ENCODE assay signal across 9 cellular contexts in the genomic region with DNA sequence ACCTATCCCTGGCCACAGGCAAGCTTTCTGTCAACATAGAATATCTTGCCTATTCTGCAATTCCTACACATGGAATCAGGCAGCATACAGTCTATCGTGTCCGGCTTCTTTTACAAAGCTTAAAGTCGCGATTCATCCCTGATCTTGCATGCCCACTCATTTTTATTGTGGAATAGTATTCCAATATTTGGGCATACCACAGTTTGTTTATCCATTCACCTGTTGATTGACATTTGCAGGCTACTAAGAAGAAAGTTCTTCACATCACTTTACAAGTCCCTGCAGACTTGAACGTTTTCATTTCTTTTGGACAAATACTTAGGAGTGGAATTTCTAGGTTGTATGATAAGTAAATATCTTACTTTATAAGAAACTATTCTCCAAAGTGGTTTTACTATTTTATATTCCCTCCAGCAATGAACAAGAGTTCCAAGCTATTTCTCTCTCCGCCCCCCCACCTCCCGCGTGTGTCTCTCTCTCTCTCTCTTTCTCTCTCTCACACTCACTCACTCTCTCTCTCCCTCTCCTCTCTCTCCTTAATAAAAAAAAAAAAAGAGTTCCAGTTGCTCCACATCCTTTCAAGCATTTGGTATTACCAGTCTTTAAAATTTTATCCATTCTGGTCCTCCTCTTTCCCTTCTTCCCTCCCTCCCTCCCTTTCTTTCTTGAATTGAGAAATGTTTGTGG. TPM values are rescaled to one million over a fixed set of nuclear protein-coding genes. Genes with fewer than 3 reads are reported as not detected.
DNase-seq lines count a peak whose midpoint lies in the region; ATAC-seq, FAIRE-seq and TF ChIP-seq lines count a peak whose summit lies in the region.
"Had no signal": no experiment of that assay in that cellular context is flagged by ENCODE, and none has a peak within 500 bp of the region (broad histone marks: within the 10 kb centered on the region; RNA-seq: fewer than 3 reads in every experiment).

No MANE protein-coding gene starts in this region.

- H3K36me3 Mint-ChIP-seq in stimulated activated naive CD8-positive, alpha-beta T cell treated with anti-CD3 and anti-CD28 coated beads, Interleukin-15, Interleukin-2, amounts not matched to agents 100 ng/mL and 50 ng/mL, for 24 hours (ENCODE audit: low read depth): no peaks in the 10 kb centered on the region
- H3K36me3 Mint-ChIP-seq in chondrocyte (ENCODE audit: low read depth): no peaks in the 10 kb centered on the region

- H3K4me1 ChIP-seq in neuron (ENCODE audit: insufficient read depth, low read length) (peaks cover 25% of the 10 kb centered on the region), small intestine (ENCODE audit: control insufficient read depth in 2 of 2, insufficient read depth in 1 of 2, low read depth in 1 of 2, low read length in 1 of 2) (no peaks in the 10 kb centered on the region), testis (no peaks in the 10 kb centered on the region)

- FAIRE-seq in small intestine (lab: Jason Lieb, UNC): no peak

- intact Hi-C loops in testis (cut with DNase I; ENCODE audit: low total_unique reads): loop anchor here (5.0 kb wide), 1 partner anchor 591 kb away; no protein-coding TSS in a partner anchor

- H3K9me3 ChIP-seq in neuron (ENCODE audit: low read length): no peaks in the 10 kb centered on the region
- H3K9me3 ChIP-seq in small intestine (ENCODE audit: control insufficient read depth, low read depth): no peaks in the 10 kb centered on the region
- H3K9me3 ChIP-seq in testis: no peaks in the 10 kb centered on the region

- H3K9me3 Mint-ChIP-seq in stimulated activated naive CD8-positive, alpha-beta T cell treated with anti-CD3 and anti-CD28 coated beads, Interleukin-15, Interleukin-2, amounts not matched to agents 100 ng/mL and 50 ng/mL, for 24 hours: no peaks in the 10 kb centered on the region
- H3K9me3 Mint-ChIP-seq in chondrocyte (ENCODE audit: low read depth): no peaks in the 10 kb centered on the region
- H3K9me3 Mint-ChIP-seq: activated T-cell treated with anti-CD3 and anti-CD28 coated beads, Interleukin-2, amount 50 U/mL, for 4 hours had no signal

- H2AFZ ChIP-seq in neuron (ENCODE audit: low read depth, low read length): peak overlapping the region; percentile 90

- no peak for ATAC-seq in stimulated activated naive CD8-positive, alpha-beta T cell treated with anti-CD3 and anti-CD28 coated beads, Interleukin-15, Interleukin-2, amounts not matched to agents 100 U/mL and 50 U/mL, for 24 hours
- ATAC-seq in GM18517 (IDR thresholded peaks at IDR 0.05; ENCODE audit: unreplicated experiment) (no peak), HG03095 (IDR thresholded peaks at IDR 0.05; ENCODE audit: unreplicated experiment) (no peak)

- H3K27ac Mint-ChIP-seq in stimulated activated naive CD8-positive, alpha-beta T cell treated with anti-CD3 and anti-CD28 coated beads, Interleukin-15, Interleukin-2, amounts not matched to agents 100 ng/mL and 50 ng/mL, for 24 hours: no peak overlapping the region
- H3K27ac Mint-ChIP-seq in chondrocyte (ENCODE audit: unreplicated experiment): peak overlapping the region; percentile 63

- H3K4me1 Mint-ChIP-seq in stimulated activated naive CD8-positive, alpha-beta T cell treated with anti-CD3 and anti-CD28 coated beads, Interleukin-15, Interleukin-2, amounts not matched to agents 100 ng/mL and 50 ng/mL, for 24 hours (ENCODE audit: low read depth): peaks cover 54% of the 10 kb centered on the region
- H3K4me1 Mint-ChIP-seq in chondrocyte (ENCODE audit: low read depth): peaks cover 26% of the 10 kb centered on the region

- H3K4me3 ChIP-seq in neuron (ENCODE audit: low read length) (peak overlapping the region; percentile 53), small intestine (ENCODE audit: low read depth in 1 of 2, low read length in 2 of 2) (no peak overlapping the region), testis (peak overlapping the region in 1 of 2 donors; percentile 72)

- H3K27me3 Mint-ChIP-seq in stimulated activated naive CD8-positive, alpha-beta T cell treated with anti-CD3 and anti-CD28 coated beads, Interleukin-15, Interleukin-2, amounts not matched to agents 100 ng/mL and 50 ng/mL, for 24 hours: peaks cover 38% of the 10 kb centered on the region
- peaks cover 14% of the 10 kb centered on the region for H3K27me3 Mint-ChIP-seq in chondrocyte (ENCODE audit: low read depth)

- no peak for DNase-seq in stimulated activated naive CD8-positive, alpha-beta T cell treated with anti-CD3 and anti-CD28 coated beads, Interleukin-15, Interleukin-2, amounts not matched to agents 100 U/mL and 50 U/mL, for 24 hours
- no peak for DNase-seq in chondrocyte (ENCODE audit: low spot score)
- DNase-seq in small intestine: no peak
- DNase-seq in testis: no peak

- H3K36me3 ChIP-seq in neuron (ENCODE audit: insufficient read depth, low read length) (no peaks in the 10 kb centered on the region), small intestine (ENCODE audit: control insufficient read depth in 2 of 2, insufficient read depth in 2 of 2, low read length in 2 of 2) (no peaks in the 10 kb centered on the region), testis (ENCODE audit: low read depth, missing control alignments) (no peaks in the 10 kb centered on the region)

- no peak for TF ChIP-seq POLR2A in testis (IDR thresholded peaks at IDR 0.05)

- H3K4me3 Mint-ChIP-seq in stimulated activated naive CD8-positive, alpha-beta T cell treated with anti-CD3 and anti-CD28 coated beads, Interleukin-15, Interleukin-2, amounts not matched to agents 100 ng/mL and 50 ng/mL, for 24 hours: peak overlapping the region; percentile 67
- H3K4me3 Mint-ChIP-seq in chondrocyte (ENCODE audit: unreplicated experiment): peak overlapping the region; percentile 80

- no peak overlapping the region for H3K27ac ChIP-seq in small intestine (ENCODE audit: low read depth in 1 of 2, low read length in 1 of 2)
- no peak overlapping the region for H3K27ac ChIP-seq in testis

- TF ChIP-seq CTCF in chondrocyte (IDR thresholded peaks at IDR 0.05) (no peak), testis (IDR thresholded peaks at IDR 0.05) (no peak)

- H3K27me3 ChIP-seq in neuron (ENCODE audit: insufficient read depth, low read length) (no peaks in the 10 kb centered on the region), small intestine (ENCODE audit: control insufficient read depth in 2 of 2, insufficient read depth in 2 of 2, low read length in 2 of 2) (peaks cover 0 to 4% of the 10 kb centered on the region in 2 donors), testis (no peaks in the 10 kb centered on the region)

- WGBS in small intestine, 3 donors: 77 to 85% (median 83%) methylated on average over 8 of the region's 8 CpGs
- 48 to 66% methylated on average over 8 of the region's 8 CpGs for WGBS in testis, 2 donors

RNA-seq across cellular contexts. Expression of gene PLCB1, which starts 1.1 kb away (rescaled TPM):
- total RNA-seq in chondrocyte: 10.8 to 15.3 TPM (median 11.4 TPM) in 3 replicates
- polyA plus RNA-seq in small intestine: 1 to 10 TPM; 1.8 to 5.4 (median 1.9) TPM
- total RNA-seq in testis: 1 to 10 TPM; 8.2 to 9.8 TPM
- polyA plus RNA-seq in testis (ENCODE audit: insufficient read depth, low read depth, low replicate concordance): 3.1 TPM
